Comparison of ENCODE assay signal across 20 cellular contexts in the genomic region with DNA sequence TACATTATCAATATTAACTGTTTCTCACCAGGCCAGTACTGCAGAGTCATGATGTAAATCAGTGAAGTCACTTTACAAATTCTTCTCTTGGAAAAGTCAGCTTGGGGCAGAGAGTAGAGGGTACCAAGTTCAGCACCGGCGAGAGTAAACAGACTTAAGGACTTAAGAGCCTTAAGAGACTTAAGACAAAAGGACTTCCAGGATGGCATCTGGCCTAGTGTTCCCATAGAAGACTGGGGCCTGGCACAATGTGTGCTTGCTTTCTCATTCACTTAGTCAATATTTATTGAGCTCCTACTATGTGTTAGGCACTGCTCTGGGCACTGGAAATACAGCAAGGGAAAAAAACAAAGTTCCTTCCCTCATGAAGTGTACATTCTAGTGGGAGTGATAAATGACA. TPM values are rescaled to one million over a fixed set of nuclear protein-coding genes. Genes with fewer than 3 reads are reported as not detected.
A peak's percentile ranks its signal among the peaks of the same experiment; 100 is the strongest.
DNase-seq lines count a peak whose midpoint lies in the region; ATAC-seq and TF ChIP-seq lines count a peak whose summit lies in the region.
"Had no signal": no experiment of that assay in that cellular context is flagged by ENCODE, and none has a peak within 500 bp of the region (broad histone marks: within the 10 kb centered on the region; RNA-seq: fewer than 3 reads in every experiment).

No MANE protein-coding gene starts in this region.

- TF ChIP-seq CTCF in glutamatergic neuron (IDR thresholded peaks at IDR 0.05; ENCODE audit: partially characterized antibody, unreplicated experiment), result no peak
- no peak for TF ChIP-seq CTCF in omental fat pad (IDR thresholded peaks at IDR 0.05)

- H3K4me3 Mint-ChIP-seq in activated naive CD4-positive, alpha-beta T cell treated with anti-CD3 and anti-CD28 coated beads, Interleukin-2, amount 10 ng/mL, durations not matched to agents 7 days and 5 days, result peak overlapping the region; percentile 79
- H3K4me3 Mint-ChIP-seq in T-cell, result peak overlapping the region; percentile 85 to 90 (median 86)
- H3K4me3 Mint-ChIP-seq in glutamatergic neuron (ENCODE audit: unreplicated experiment), result peak overlapping the region; percentile 80
- peak overlapping the region; percentile 22 for H3K4me3 Mint-ChIP-seq in stimulated activated memory B cell treated with anti-CD40 and anti-IgM and Interleukin-4, amounts not matched to agents 10 μg/mL and 1 μg/mL and 100 μg/mL, for 72 hours

- POLR2A ChIA-PET in T-cell (lab: Charles Lee), result no interaction called here

- CTCF ChIA-PET in activated naive CD4-positive, alpha-beta T cell treated with anti-CD3 and anti-CD28 coated beads, Interleukin-2, amount 10 ng/mL, durations not matched to agents 7 days and 5 days (lab: Charles Lee), result interaction anchor here (1.4 kb wide), 1 partner anchor 17 kb away, joined by 3 read pairs; no protein-coding TSS in a partner anchor
- CTCF ChIA-PET in T-cell (lab: Charles Lee), result no interaction called here

- H3K27ac Mint-ChIP-seq in activated naive CD4-positive, alpha-beta T cell treated with anti-CD3 and anti-CD28 coated beads, Interleukin-2, amount 10 ng/mL, durations not matched to agents 7 days and 5 days, result peak overlapping the region; percentile 38
- H3K27ac Mint-ChIP-seq in T-cell (peak overlapping the region; percentile 96 to 98), glutamatergic neuron (ENCODE audit: unreplicated experiment) (peak overlapping the region; percentile 93)
- H3K27ac Mint-ChIP-seq in stimulated activated memory B cell treated with anti-CD40 and anti-IgM and Interleukin-4, amounts not matched to agents 10 μg/mL and 1 μg/mL and 100 μg/mL, for 72 hours, result no peak overlapping the region

- H3K4me1 Mint-ChIP-seq in activated naive CD4-positive, alpha-beta T cell treated with anti-CD3 and anti-CD28 coated beads, Interleukin-2, amount 10 ng/mL, durations not matched to agents 7 days and 5 days, result peaks cover 36% of the 10 kb centered on the region
- H3K4me1 Mint-ChIP-seq in T-cell (peaks cover 57 to 61% (median 60%) of the 10 kb centered on the region in 3 donors), glutamatergic neuron (ENCODE audit: low read depth, unreplicated experiment) (peaks cover 39% of the 10 kb centered on the region)
- H3K4me1 Mint-ChIP-seq in stimulated activated memory B cell treated with anti-CD40 and anti-IgM and Interleukin-4, amounts not matched to agents 10 μg/mL and 1 μg/mL and 100 μg/mL, for 72 hours, result peaks cover 18% of the 10 kb centered on the region

- ATAC-seq in T-cell (replicated peaks in 1 of 4), result no peak
- ATAC-seq in stimulated activated memory B cell treated with anti-CD40 and anti-IgM and Interleukin-4, amounts not matched to agents 10 μg/mL and 1 μg/mL and 100 μg/mL, for 72 hours, result no peak
- no peak for ATAC-seq in omental fat pad (ENCODE audit: low FRiP score)
- ATAC-seq in GM18909 (IDR thresholded peaks at IDR 0.05; ENCODE audit: poor library complexity, unreplicated experiment), result no peak
- ATAC-seq in esophagus mucosa, result no peak
- ATAC-seq: activated CD4-positive, CD25-positive, alpha-beta regulatory T cell treated with anti-CD3 and anti-CD28 coated beads, Interleukin-2, amount 50 U/mL, for 24 hours; gastroesophageal sphincter; mucosa of descending colon had no signal

- H3K9me3 Mint-ChIP-seq in activated naive CD4-positive, alpha-beta T cell treated with anti-CD3 and anti-CD28 coated beads, Interleukin-2, amount 10 ng/mL, durations not matched to agents 7 days and 5 days, result peaks cover 6% of the 10 kb centered on the region
- H3K9me3 Mint-ChIP-seq in T-cell (no peaks in the 10 kb centered on the region), glutamatergic neuron (ENCODE audit: unreplicated experiment) (peaks cover 10% of the 10 kb centered on the region)
- no peaks in the 10 kb centered on the region for H3K9me3 Mint-ChIP-seq in stimulated activated memory B cell treated with anti-CD40 and anti-IgM and Interleukin-4, amounts not matched to agents 10 μg/mL and 1 μg/mL and 100 μg/mL, for 72 hours

- peaks cover 10% of the 10 kb centered on the region for H3K36me3 Mint-ChIP-seq in activated naive CD4-positive, alpha-beta T cell treated with anti-CD3 and anti-CD28 coated beads, Interleukin-2, amount 10 ng/mL, durations not matched to agents 7 days and 5 days
- H3K36me3 Mint-ChIP-seq in T-cell (peaks cover 3% of the 10 kb centered on the region), glutamatergic neuron (ENCODE audit: unreplicated experiment) (peaks cover 3% of the 10 kb centered on the region)
- H3K36me3 Mint-ChIP-seq in stimulated activated memory B cell treated with anti-CD40 and anti-IgM and Interleukin-4, amounts not matched to agents 10 μg/mL and 1 μg/mL and 100 μg/mL, for 72 hours, result no peaks in the 10 kb centered on the region

- DNase-seq in activated naive CD4-positive, alpha-beta T cell treated with anti-CD3 and anti-CD28 coated beads, Interleukin-2, amount 10 ng/mL, durations not matched to agents 7 days and 5 days, result no peak
- DNase-seq in activated naive CD4-positive, alpha-beta T cell (lab: John Stamatoyannopoulos, UW), result no peak
- no peak for DNase-seq in T-cell
- no peak for DNase-seq in glutamatergic neuron
- no peak for DNase-seq in omental fat pad (ENCODE audit: low spot score)
- DNase-seq: activated gamma-delta T cell treated with Interleukin-2 at 50 U/mL for 16 hours, BE2C, caudate nucleus, DMS79 treated with DMSO at 0.1 percent for 48 hours, mucosa of descending colon, NCI-H1092, NCI-H446, SW 1271 had no signal

- peaks cover 9% of the 10 kb centered on the region for H3K27me3 Mint-ChIP-seq in activated naive CD4-positive, alpha-beta T cell treated with anti-CD3 and anti-CD28 coated beads, Interleukin-2, amount 10 ng/mL, durations not matched to agents 7 days and 5 days
- H3K27me3 Mint-ChIP-seq in T-cell (peaks cover 0 to 4% of the 10 kb centered on the region in 2 donors), glutamatergic neuron (ENCODE audit: unreplicated experiment) (peaks cover 14% of the 10 kb centered on the region)
- H3K27me3 Mint-ChIP-seq in stimulated activated memory B cell treated with anti-CD40 and anti-IgM and Interleukin-4, amounts not matched to agents 10 μg/mL and 1 μg/mL and 100 μg/mL, for 72 hours, result no peaks in the 10 kb centered on the region

RNA-seq across cellular contexts. Expression of gene SNPH, which starts 1.4 kb away (rescaled TPM):
- total RNA-seq in T-cell (10 to 100 TPM; 12.9 to 29.8 (median 23.4) TPM), glutamatergic neuron (ENCODE audit: unreplicated experiment) (34.5 TPM), omental fat pad (1 to 10 TPM; 2.0 to 3.9 (median 2.5) TPM), esophagus mucosa (0.64 TPM)

RNA-seq across cellular contexts. Expression of gene RAD21L1, which starts 38.9 kb away (rescaled TPM):
- total RNA-seq in T-cell, result 1 to 10 TPM in 1 of 5 donors, under 1 TPM in 2, not detected in 2; 0.73 to 1.6 (median 0.88) TPM
- not detected for total RNA-seq in glutamatergic neuron (ENCODE audit: unreplicated experiment)
- not detected for total RNA-seq in omental fat pad
- not detected for total RNA-seq in esophagus mucosa
- total RNA-seq: gastroesophageal sphincter, mucosa of descending colon, renal cortical epithelial cell, thoracic aorta had no signal

Comparison
In these comparisons a context has a peak if more than half of its experiments do, and no peak if none do; other contexts are left out.
1. H3K4me3 Mint-ChIP-seq: peak in every context shown above with its lines; median percentile 86 in T-cell; 80 in glutamatergic neuron; 79 in activated naive CD4-positive, alpha-beta T cell treated with anti-CD3 and anti-CD28 coated beads, Interleukin-2, amount 10 ng/mL, durations not matched to agents 7 days and 5 days; 22 in stimulated activated memory B cell treated with anti-CD40 and anti-IgM and Interleukin-4, amounts not matched to agents 10 μg/mL and 1 μg/mL and 100 μg/mL, for 72 hours.